ENCODE assay signal across 27 cellular contexts in genomic region chr11:43354311-43354710, GRCh38.
"Had no signal": no experiment of that assay in that cellular context is flagged by ENCODE, and none has a peak within 500 bp of the region (broad histone marks: within the 10 kb centered on the region; RNA-seq: fewer than 3 reads in every experiment).

No MANE protein-coding gene starts in this region.

- H3K27ac ChIP-seq: coronary artery, dorsolateral prefrontal cortex, epithelial cell of prostate, esophagus squamous epithelium, foreskin keratinocyte, heart right ventricle, left lung, lower lobe of right lung had no signal

- FAIRE-seq: colon, endometrium, frontal cortex, islet of Langerhans, keratinocyte had no signal

- H3K4me1 ChIP-seq: foreskin keratinocyte had no signal

- H3K9me3 Mint-ChIP-seq: effector memory CD8-positive, alpha-beta T cell had no signal

- DNase-seq: dermis blood vessel endothelial cell; dorsolateral prefrontal cortex; effector CD4-positive, alpha-beta T cell; effector memory CD8-positive, alpha-beta T cell; endodermal cell; erythroblast; esophagus squamous epithelium; foreskin keratinocyte; glutamatergic neuron; head of caudate nucleus; heart right ventricle; hippocampal formation; left cardiac atrium; left lung; left ventricle myocardium superior; lower lobe of right lung; mesenchymal stem cell; mucosa of descending colon had no signal

- H3K9me3 ChIP-seq: esophagus squamous epithelium, heart right ventricle, left lung, lower lobe of right lung, mucosa of descending colon had no signal

- H3K4me3 Mint-ChIP-seq: effector memory CD8-positive, alpha-beta T cell; endodermal cell; mesothelial cell of epicardium had no signal

- ATAC-seq: effector memory CD8-positive, alpha-beta T cell; esophagus mucosa; foreskin keratinocyte; heart right ventricle; left cardiac atrium; left lung; left ventricle myocardium superior; lower lobe of right lung; mucosa of descending colon had no signal

- H3K36me3 Mint-ChIP-seq: mesothelial cell of epicardium had no signal

- H3K27me3 ChIP-seq: dorsolateral prefrontal cortex, esophagus squamous epithelium, foreskin keratinocyte, heart right ventricle, left lung had no signal

- H3K27me3 Mint-ChIP-seq: effector memory CD8-positive, alpha-beta T cell had no signal

- H3K27ac Mint-ChIP-seq: effector memory CD8-positive, alpha-beta T cell; endodermal cell; mesothelial cell of epicardium had no signal

- H3K4me3 ChIP-seq: coronary artery, dorsolateral prefrontal cortex, esophagus squamous epithelium, heart right ventricle, left lung, lower lobe of right lung, mucosa of descending colon had no signal

- H3K36me3 ChIP-seq: esophagus squamous epithelium, heart right ventricle, left lung, lower lobe of right lung had no signal
